In genomic region chr4:161438096-161438495, GRCh38 we compare ENCODE assay signal across 22 cellular contexts.
"Had no signal": no experiment of that assay in that cellular context is flagged by ENCODE, and none has a peak within 500 bp of the region (broad histone marks: within the 10 kb centered on the region; RNA-seq: fewer than 3 reads in every experiment).

No MANE protein-coding gene starts in this region.

- H3K27ac Mint-ChIP-seq: immature natural killer cell, mesothelial cell of epicardium had no signal

- H3K36me3 ChIP-seq: esophagus muscularis mucosa, gastroesophageal sphincter, heart left ventricle, left lung, lower lobe of right lung had no signal

- DNase-seq: dermis blood vessel endothelial cell; dorsolateral prefrontal cortex; effector CD4-positive, alpha-beta T cell; effector memory CD4-positive, alpha-beta T cell; foreskin keratinocyte; heart left ventricle; hypothalamus; immature natural killer cell; islet precursor cell; kidney; kidney glomerular epithelial cell; left colon; left lung; left ventricle myocardium superior; lower lobe of right lung; mesenchymal stem cell; mucosa of descending colon had no signal

- H3K4me3 Mint-ChIP-seq: immature natural killer cell, mesothelial cell of epicardium had no signal

- H3K4me1 ChIP-seq: esophagus muscularis mucosa, foreskin keratinocyte, gastroesophageal sphincter, heart left ventricle, left lung, lower lobe of right lung had no signal

- H3K36me3 Mint-ChIP-seq: mesothelial cell of epicardium had no signal

- H3K9me3 ChIP-seq: gastroesophageal sphincter, left lung, lower lobe of right lung, mucosa of descending colon had no signal

- H3K4me2 ChIP-seq: hepatocyte had no signal

- H3K4me3 ChIP-seq: coronary artery, dorsolateral prefrontal cortex, esophagus muscularis mucosa, gastroesophageal sphincter, heart left ventricle, hepatocyte, left lung, lower lobe of right lung, mucosa of descending colon had no signal

- H3K79me2 ChIP-seq: hepatocyte had no signal

- H3K27ac ChIP-seq: coronary artery, dorsolateral prefrontal cortex, esophagus muscularis mucosa, foreskin keratinocyte, gastroesophageal sphincter, heart left ventricle, hepatocyte, left lung, lower lobe of right lung had no signal

- H3K4me1 Mint-ChIP-seq: immature natural killer cell, mesothelial cell of epicardium had no signal

- ATAC-seq: foreskin keratinocyte, gastroesophageal sphincter, heart left ventricle, left colon, left lung, left ventricle myocardium superior, lower lobe of right lung, mucosa of descending colon had no signal

- H2AFZ ChIP-seq: hepatocyte had no signal

- H3K27me3 ChIP-seq: dorsolateral prefrontal cortex, esophagus muscularis mucosa, foreskin keratinocyte, gastroesophageal sphincter, heart left ventricle, hepatocyte, left lung had no signal
